Comparison of ENCODE assay signal across 8 cellular contexts in the genomic region with DNA sequence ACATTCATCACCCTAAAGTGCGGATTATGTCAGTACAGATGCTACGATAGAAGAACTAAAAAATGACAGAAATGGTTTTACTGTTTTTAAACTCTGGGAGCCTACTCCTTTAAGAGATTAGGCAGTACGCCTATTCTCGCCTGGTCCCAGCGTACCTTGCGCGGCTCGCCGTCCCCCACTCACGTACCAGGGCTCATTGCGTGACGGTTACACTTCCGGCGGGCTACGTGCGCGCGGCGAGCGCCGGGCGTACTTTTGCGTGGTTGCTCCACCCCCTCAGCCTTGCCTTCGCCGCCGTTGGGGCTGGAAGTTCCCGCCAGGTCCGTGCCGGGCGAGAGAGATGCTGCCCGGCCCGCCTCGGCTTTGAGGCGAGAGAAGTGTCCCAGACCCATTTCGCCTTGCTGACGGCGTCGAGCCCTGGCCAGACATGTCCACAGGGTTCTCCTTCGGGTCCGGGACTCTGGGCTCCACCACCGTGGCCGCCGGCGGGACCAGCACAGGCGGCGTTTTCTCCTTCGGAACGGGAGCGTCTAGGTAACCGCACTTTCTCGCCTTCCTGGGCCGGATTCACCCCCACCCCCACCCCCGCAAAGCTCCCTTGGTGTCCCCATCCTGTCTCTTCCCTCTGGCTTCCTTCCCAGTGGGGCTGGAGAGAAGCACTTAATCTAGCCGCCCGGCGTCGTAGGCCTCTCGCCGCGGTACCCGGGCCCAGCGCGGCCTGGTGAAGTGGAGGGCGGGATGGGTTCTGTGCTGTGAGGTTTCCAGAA.
A peak's percentile ranks its signal among the peaks of the same experiment; 100 is the strongest.
DNase-seq lines count a peak whose midpoint lies in the region; ATAC-seq and FAIRE-seq lines count a peak whose summit lies in the region.

Gene NUP58 (plus strand): TSS at position 279 of the 767 bp plus-strand sequence. CDS start 149 bp downstream, at position 428.

- H3K4me3 Mint-ChIP-seq in effector memory CD8-positive, alpha-beta T cell: peak within 1 kb of the TSS; percentile 92

- peaks cover 23% of the 10 kb centered on the region for H3K36me3 Mint-ChIP-seq in effector memory CD8-positive, alpha-beta T cell (ENCODE audit: insufficient read depth)

- peak within 1 kb of the TSS; percentile 91 to 95 for H3K27ac Mint-ChIP-seq in effector memory CD8-positive, alpha-beta T cell

- ATAC-seq in GM21367 (IDR thresholded peaks at IDR 0.05; ENCODE audit: unreplicated experiment): peak; percentile 98
- ATAC-seq in effector memory CD8-positive, alpha-beta T cell (replicated peaks): peak; percentile 98

- peaks cover 19 to 23% of the 10 kb centered on the region in 2 donors for H3K27me3 Mint-ChIP-seq in effector memory CD8-positive, alpha-beta T cell

- FAIRE-seq in HTR-8/SVneo (lab: Jason Lieb, UNC): peak; percentile 96

- no peaks in the 10 kb centered on the region for H3K9me3 Mint-ChIP-seq in effector memory CD8-positive, alpha-beta T cell

- peaks cover 20 to 29% of the 10 kb centered on the region in 2 donors for H3K4me1 Mint-ChIP-seq in effector memory CD8-positive, alpha-beta T cell (ENCODE audit: low read depth in 2 of 2)

- DNase-seq in COLO668 (lab: John Stamatoyannopoulos, UW; ENCODE audit: unreplicated experiment) (peak; percentile 100), HTR-8/SVneo (ENCODE audit: insufficient read length, low spot score) (peak; percentile 76), NOMO-1 treated with dmso at 0.1 percent for 144 hours (lab: John Stamatoyannopoulos, UW; ENCODE audit: unreplicated experiment) (peak; percentile 92), medulla oblongata (ENCODE audit: extremely low spot score) (peak; percentile 97)
- peak; percentile 75 to 83 (median 82) for DNase-seq in activated CD8-positive, alpha-beta memory T cell treated with anti-CD3 and anti-CD28 coated beads for 48 hours (ENCODE audit: low read depth in 2 of 3, low spot score in 2 of 3)
- peak; percentile 90 to 91 (median 90) for DNase-seq in effector memory CD8-positive, alpha-beta T cell
- DNase-seq in stimulated activated CD8-positive, alpha-beta memory T cell treated with anti-CD3 and anti-CD28 coated beads, Interleukin-12 subunit alpha, Interleukin-12 subunit beta, amount 100 ng/mL, for 1 hour (ENCODE audit: low read depth): peak; percentile 89

Comparison
In these comparisons a context has a peak if more than half of its experiments do, and no peak if none do; other contexts are left out.
1. Peak in every context shown above with its lines: DNase-seq and ATAC-seq.